Comparison of ENCODE assay signal across 13 cellular contexts in the genomic region with DNA sequence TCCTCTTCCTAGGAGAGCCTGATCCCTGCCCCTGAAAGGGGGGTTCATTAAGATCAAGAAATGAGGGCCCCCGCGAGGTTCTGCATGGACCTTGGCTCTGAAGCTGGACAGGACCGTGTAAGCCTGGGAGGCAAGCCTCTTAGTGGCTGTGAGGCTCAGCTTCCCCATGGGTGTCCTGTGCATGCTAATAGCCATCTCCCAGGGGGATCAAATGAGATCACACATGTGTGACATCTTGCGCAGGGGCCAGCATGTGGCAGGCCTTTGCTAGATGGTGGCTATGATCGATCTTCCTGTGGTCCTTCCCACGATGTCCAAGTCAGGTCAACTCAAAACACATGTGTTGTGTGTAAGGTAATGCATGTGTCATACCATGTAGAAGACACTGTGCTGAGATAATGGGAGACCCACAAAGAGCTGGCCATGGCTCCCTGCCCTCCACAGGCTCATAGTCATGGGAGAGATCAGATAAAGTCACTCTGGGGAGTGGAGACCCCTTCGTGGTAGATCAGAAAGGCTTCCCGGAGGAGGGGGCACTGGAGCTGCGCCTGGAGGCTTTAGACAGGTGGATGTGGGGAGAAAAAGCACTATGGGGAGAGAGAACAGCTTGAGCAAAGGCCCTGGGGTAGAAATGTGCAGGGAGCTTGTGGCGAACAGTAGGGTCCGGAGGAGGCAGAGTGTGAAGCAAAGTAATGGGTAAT. TPM values are rescaled to one million over a fixed set of nuclear protein-coding genes. Genes with fewer than 3 reads are reported as not detected.
DNase-seq lines count a peak whose midpoint lies in the region; ATAC-seq lines count a peak whose summit lies in the region.
"Had no signal": no experiment of that assay in that cellular context is flagged by ENCODE, and none has a peak within 500 bp of the region (broad histone marks: within the 10 kb centered on the region; RNA-seq: fewer than 3 reads in every experiment).

No MANE protein-coding gene starts in this region.

- POLR2A ChIA-PET in naive thymus-derived CD4-positive, alpha-beta T cell (lab: Charles Lee): interaction anchor here (1.3 to 10.8 kb wide), 9 partner anchors 9 to 77 kb away, joined by 4 to 335 read pairs (median 68); no protein-coding TSS in a partner anchor

- H3K4me3 Mint-ChIP-seq in CD4-positive, CD25-positive, alpha-beta regulatory T cell: peak overlapping the region; percentile 98
- peak overlapping the region; percentile 98 for H3K4me3 Mint-ChIP-seq in activated T-cell treated with anti-CD3 and anti-CD28 coated beads, Interleukin-2, amount 50 U/mL, for 4 hours
- peak overlapping the region; percentile 86 to 99 (median 98) for H3K4me3 Mint-ChIP-seq in naive thymus-derived CD4-positive, alpha-beta T cell

- CTCF ChIA-PET in naive thymus-derived CD4-positive, alpha-beta T cell (lab: Charles Lee): interaction anchor here (1.1 to 10.3 kb wide), 5 partner anchors 11 to 39 kb away, joined by 3 to 184 read pairs (median 37); no protein-coding TSS in a partner anchor

- no peaks in the 10 kb centered on the region for H3K9me3 Mint-ChIP-seq in CD4-positive, CD25-positive, alpha-beta regulatory T cell
- H3K9me3 Mint-ChIP-seq in activated T-cell treated with anti-CD3 and anti-CD28 coated beads, Interleukin-2, amount 50 U/mL, for 4 hours: no peaks in the 10 kb centered on the region
- no peaks in the 10 kb centered on the region for H3K9me3 Mint-ChIP-seq in naive thymus-derived CD4-positive, alpha-beta T cell

- H3K9me3 ChIP-seq in CD4-positive, CD25-positive, alpha-beta regulatory T cell (ENCODE audit: control insufficient read depth in 2 of 2, low read length in 2 of 2): no peaks in the 10 kb centered on the region
- no peaks in the 10 kb centered on the region for H3K9me3 ChIP-seq in naive thymus-derived CD4-positive, alpha-beta T cell (ENCODE audit: control insufficient read depth in 2 of 3, low read length in 3 of 3)
- H3K9me3 ChIP-seq: mucosa of descending colon, right atrium auricular region had no signal

- H3K27ac ChIP-seq in CD4-positive, CD25-positive, alpha-beta regulatory T cell (ENCODE audit: insufficient read depth, low read length, poor library complexity, severe bottlenecking): peak overlapping the region; percentile 95
- H3K27ac ChIP-seq in naive thymus-derived CD4-positive, alpha-beta T cell (ENCODE audit: low read depth, low read length): peak overlapping the region; percentile 86
- H3K27ac ChIP-seq: right atrium auricular region had no signal

- H3K27me3 Mint-ChIP-seq in CD4-positive, CD25-positive, alpha-beta regulatory T cell: peaks cover 11% of the 10 kb centered on the region
- no peaks in the 10 kb centered on the region for H3K27me3 Mint-ChIP-seq in activated T-cell treated with anti-CD3 and anti-CD28 coated beads, Interleukin-2, amount 50 U/mL, for 4 hours (ENCODE audit: low read depth)
- no peaks in the 10 kb centered on the region for H3K27me3 Mint-ChIP-seq in naive thymus-derived CD4-positive, alpha-beta T cell

- peak overlapping the region; percentile 83 for H3K4me3 ChIP-seq in CD4-positive, CD25-positive, alpha-beta regulatory T cell (ENCODE audit: low read depth, low read length)
- H3K4me3 ChIP-seq in H7 (ENCODE audit: insufficient read depth, low read depth, low read length): no peak overlapping the region
- H3K4me3 ChIP-seq in naive thymus-derived CD4-positive, alpha-beta T cell (ENCODE audit: low read length): no peak overlapping the region
- H3K4me3 ChIP-seq: mucosa of descending colon, right atrium auricular region had no signal

- H3K27ac Mint-ChIP-seq in CD4-positive, CD25-positive, alpha-beta regulatory T cell: peak overlapping the region; percentile 96 to 99 (median 97)
- H3K27ac Mint-ChIP-seq in naive thymus-derived CD4-positive, alpha-beta T cell: peak overlapping the region; percentile 91 to 99 (median 97)

- no peaks in the 10 kb centered on the region for H3K27me3 ChIP-seq in CD4-positive, CD25-positive, alpha-beta regulatory T cell (ENCODE audit: control insufficient read depth, insufficient read depth, low read length)
- H3K27me3 ChIP-seq in H7 (ENCODE audit: control insufficient read depth, insufficient read depth, low read length): no peaks in the 10 kb centered on the region
- no peaks in the 10 kb centered on the region for H3K27me3 ChIP-seq in naive thymus-derived CD4-positive, alpha-beta T cell (ENCODE audit: control insufficient read depth in 2 of 2, insufficient read depth in 2 of 2, low read length in 2 of 2)

- H3K4me1 Mint-ChIP-seq in CD4-positive, CD25-positive, alpha-beta regulatory T cell: peaks cover 0 to 85% (median 59%) of the 10 kb centered on the region in 4 donors
- peaks cover 78% of the 10 kb centered on the region for H3K4me1 Mint-ChIP-seq in activated T-cell treated with anti-CD3 and anti-CD28 coated beads, Interleukin-2, amount 50 U/mL, for 4 hours (ENCODE audit: low read depth)
- H3K4me1 Mint-ChIP-seq in naive thymus-derived CD4-positive, alpha-beta T cell: peaks cover 69 to 85% (median 84%) of the 10 kb centered on the region in 7 donors

- DNase-seq in CD4-positive, CD25-positive, alpha-beta regulatory T cell: no peak
- DNase-seq in H7 (peak; percentile 20), cerebellar cortex (ENCODE audit: low spot score) (no peak), activated gamma-delta T cell (lab: John Stamatoyannopoulos, UW) (no peak)
- DNase-seq in activated T-cell treated with anti-CD3 and anti-CD28 coated beads, Interleukin-2, amount 50 U/mL, for 4 hours: no peak
- DNase-seq in naive thymus-derived CD4-positive, alpha-beta T cell: peak in 1 of 9 donors; percentile 21
- DNase-seq: effector CD4-positive, alpha-beta T cell; NCI-H1092 had no signal

- peaks cover 38% of the 10 kb centered on the region for H3K36me3 ChIP-seq in CD4-positive, CD25-positive, alpha-beta regulatory T cell (ENCODE audit: control insufficient read depth, insufficient read depth, low read length)
- no peaks in the 10 kb centered on the region for H3K36me3 ChIP-seq in H7 (replicated peaks; ENCODE audit: control insufficient read depth, insufficient read depth, low read length)
- peaks cover 14 to 50% (median 28%) of the 10 kb centered on the region in 3 experiments for H3K36me3 ChIP-seq in naive thymus-derived CD4-positive, alpha-beta T cell (ENCODE audit: control insufficient read depth in 2 of 3, insufficient read depth in 3 of 3, low read length in 3 of 3)
- H3K36me3 ChIP-seq: right atrium auricular region had no signal

- peaks cover 96% of the 10 kb centered on the region for H3K4me1 ChIP-seq in CD4-positive, CD25-positive, alpha-beta regulatory T cell (ENCODE audit: control insufficient read depth, insufficient read depth, low read length, poor library complexity, severe bottlenecking)
- H3K4me1 ChIP-seq in naive thymus-derived CD4-positive, alpha-beta T cell (ENCODE audit: control insufficient read depth in 2 of 2, insufficient read depth in 2 of 2, low read length in 2 of 2): peaks cover 74 to 76% of the 10 kb centered on the region in 2 donors

- no peak for ATAC-seq in CD4-positive, CD25-positive, alpha-beta regulatory T cell (ENCODE audit: low read depth in 2 of 2)
- ATAC-seq in activated T-cell treated with anti-CD3 and anti-CD28 coated beads, Interleukin-2, amount 50 U/mL, for 4 hours: no peak
- no peak for ATAC-seq in naive thymus-derived CD4-positive, alpha-beta T cell
- ATAC-seq in GM18498 (IDR thresholded peaks at IDR 0.05; ENCODE audit: unreplicated experiment): no peak
- no peak for ATAC-seq in HG02870 (IDR thresholded peaks at IDR 0.05; ENCODE audit: unreplicated experiment)
- ATAC-seq: mucosa of descending colon had no signal

- H3K36me3 Mint-ChIP-seq in CD4-positive, CD25-positive, alpha-beta regulatory T cell: peaks cover 40% of the 10 kb centered on the region
- H3K36me3 Mint-ChIP-seq in activated T-cell treated with anti-CD3 and anti-CD28 coated beads, Interleukin-2, amount 50 U/mL, for 4 hours (ENCODE audit: insufficient read depth): peaks cover 42% of the 10 kb centered on the region
- H3K36me3 Mint-ChIP-seq in naive thymus-derived CD4-positive, alpha-beta T cell: peaks cover 14 to 61% (median 31%) of the 10 kb centered on the region in 5 donors

- intact Hi-C loops in naive thymus-derived CD4-positive, alpha-beta T cell (cut with micrococcal nuclease): loop anchor here (5.0 kb wide), 3 partner anchors 93 to 507 kb away; a partner anchor contains a TSS

RNA-seq across cellular contexts. Expression of a gene that starts 3.7 kb away (rescaled TPM):
- 537 TPM for total RNA-seq in CD4-positive, CD25-positive, alpha-beta regulatory T cell
- 1,000 to 10,000 TPM in 2 of 4 donors, 100 to 1,000 TPM in 2; 861 to 1,162 (median 988) TPM for polyA plus RNA-seq in CD4-positive, CD25-positive, alpha-beta regulatory T cell
- total RNA-seq in H7 (2014; rRNA removed; shearing (Covaris generic)): 9.4 and 9.6 TPM in 2 replicates
- 100 to 1,000 TPM; 388 to 432 (median 395) TPM for total RNA-seq in activated T-cell treated with anti-CD3 and anti-CD28 coated beads, Interleukin-2, amount 50 U/mL, for 4 hours
- 100 to 1,000 TPM; 263 to 886 (median 301) TPM for total RNA-seq in naive thymus-derived CD4-positive, alpha-beta T cell
- 100 to 1,000 TPM; 838 to 852 TPM for polyA plus RNA-seq in naive thymus-derived CD4-positive, alpha-beta T cell

RNA-seq across cellular contexts. Expression of a gene that starts 28.1 kb away (rescaled TPM):
- total RNA-seq in CD4-positive, CD25-positive, alpha-beta regulatory T cell: 4.3 TPM
- polyA plus RNA-seq in CD4-positive, CD25-positive, alpha-beta regulatory T cell: 1 to 10 TPM; 2.5 to 4.4 (median 3.6) TPM
- total RNA-seq in H7 (2014; rRNA removed; shearing (Covaris generic)): 0.21 TPM in 1 of 2 replicates, not detected in the other
- total RNA-seq in activated T-cell treated with anti-CD3 and anti-CD28 coated beads, Interleukin-2, amount 50 U/mL, for 4 hours: 1 to 10 TPM; 1.7 to 2.3 (median 1.9) TPM
- total RNA-seq in naive thymus-derived CD4-positive, alpha-beta T cell: 10 to 100 TPM in 2 of 5 experiments, 1 to 10 TPM in 3; 3.9 to 30.4 (median 6.4) TPM
- 1 to 10 TPM; 5.8 to 9.5 TPM for polyA plus RNA-seq in naive thymus-derived CD4-positive, alpha-beta T cell
- total RNA-seq: right atrium auricular region had no signal
- polyA plus RNA-seq: BJ had no signal

RNA-seq across cellular contexts. Expression of a gene that starts 41.9 kb away (rescaled TPM):
- total RNA-seq in CD4-positive, CD25-positive, alpha-beta regulatory T cell: 153 TPM
- polyA plus RNA-seq in CD4-positive, CD25-positive, alpha-beta regulatory T cell: 10 to 100 TPM; 47.4 to 56.9 (median 48.9) TPM
- total RNA-seq in H7 (2014; rRNA removed; shearing (Covaris generic)): not detected in 2 replicates
- 10 to 100 TPM in 1 of 3 donors, 1 to 10 TPM in 2; 9.0 to 10.9 (median 9.7) TPM for total RNA-seq in activated T-cell treated with anti-CD3 and anti-CD28 coated beads, Interleukin-2, amount 50 U/mL, for 4 hours
- total RNA-seq in naive thymus-derived CD4-positive, alpha-beta T cell: 100 to 1,000 TPM; 123 to 227 (median 214) TPM
- polyA plus RNA-seq in naive thymus-derived CD4-positive, alpha-beta T cell: 10 to 100 TPM; 49.5 to 71.1 TPM
- polyA plus RNA-seq: BJ had no signal

RNA-seq across cellular contexts. Expression of a gene that starts 52.3 kb away (rescaled TPM):
- 13.6 TPM for total RNA-seq in CD4-positive, CD25-positive, alpha-beta regulatory T cell
- polyA plus RNA-seq in CD4-positive, CD25-positive, alpha-beta regulatory T cell: 1 to 10 TPM; 1.6 to 2.4 (median 2.1) TPM
- 4.9 and 5.4 TPM in 2 replicates for total RNA-seq in H7 (2014; rRNA removed; shearing (Covaris generic))
- total RNA-seq in activated T-cell treated with anti-CD3 and anti-CD28 coated beads, Interleukin-2, amount 50 U/mL, for 4 hours: 1 to 10 TPM in 2 of 3 donors, under 1 TPM in 1; 0.96 to 2.4 (median 1.2) TPM
- total RNA-seq in naive thymus-derived CD4-positive, alpha-beta T cell: 10 to 100 TPM; 12.4 to 27.6 (median 20.2) TPM
- 1 to 10 TPM; 1.1 to 2.4 TPM for polyA plus RNA-seq in naive thymus-derived CD4-positive, alpha-beta T cell

Comparison
In these comparisons a context has a peak if more than half of its experiments do, and no peak if none do; other contexts are left out.
1. RNA of a gene that starts 3.7 kb away (total RNA-seq): 537 TPM in CD4-positive, CD25-positive, alpha-beta regulatory T cell (single experiment), 388 to 432 TPM in activated T-cell treated with anti-CD3 and anti-CD28 coated beads, Interleukin-2, amount 50 U/mL, for 4 hours and 263 to 886 TPM in naive thymus-derived CD4-positive, alpha-beta T cell; 9.4 to 9.6 TPM in H7; every median in the first group is over 10 times any median in the second.
2. RNA of a gene that starts 41.9 kb away (total RNA-seq): 123 to 227 TPM in naive thymus-derived CD4-positive, alpha-beta T cell and 153 TPM in CD4-positive, CD25-positive, alpha-beta regulatory T cell (single experiment); 9.0 to 10.9 TPM in activated T-cell treated with anti-CD3 and anti-CD28 coated beads, Interleukin-2, amount 50 U/mL, for 4 hours and not detected in H7; every median in the first group is over 10 times any median in the second.
3. Peak in every context shown above with its lines, with median percentiles within 50 percentile points of each other: H3K4me3 Mint-ChIP-seq.